In the genomic region with DNA sequence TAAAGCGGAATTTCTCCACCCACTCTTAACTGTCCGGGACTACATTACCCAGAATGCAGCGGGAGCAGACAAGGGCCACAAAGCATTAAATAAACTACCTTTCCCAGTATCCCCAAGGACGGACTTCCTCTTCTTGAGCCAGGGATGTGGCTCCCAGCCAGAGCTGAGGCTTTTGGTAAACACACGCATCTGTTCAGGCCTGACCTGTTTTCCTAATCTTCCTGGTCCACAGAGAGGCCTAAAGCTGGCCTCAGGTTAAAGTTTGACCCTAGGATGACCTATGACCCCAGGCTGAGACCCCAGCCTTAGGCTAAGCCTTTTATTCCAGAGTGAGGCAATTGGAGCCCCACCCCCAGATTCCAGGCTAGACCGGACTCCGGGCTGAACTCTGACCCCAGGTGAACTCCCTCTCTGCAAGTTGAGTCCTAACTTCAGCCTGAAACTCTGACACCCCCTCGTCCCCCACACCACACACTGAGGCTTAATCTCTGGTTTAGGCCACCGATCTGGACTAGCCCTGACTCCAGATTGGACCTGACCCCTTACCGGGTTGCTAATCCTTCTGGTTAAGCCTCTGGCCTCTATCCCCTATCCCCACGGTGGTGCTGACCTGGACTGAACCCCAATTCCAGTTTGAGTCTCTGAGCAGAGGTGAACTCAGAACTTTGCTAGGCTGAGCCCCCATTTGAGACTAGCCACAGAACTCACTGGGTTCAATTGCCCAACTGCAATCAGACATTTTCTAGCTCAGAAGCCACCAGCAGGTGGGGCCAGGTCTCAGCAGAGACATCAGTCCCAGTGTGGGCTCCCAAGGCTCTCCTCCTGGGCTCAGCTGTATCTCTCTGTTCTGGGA, we compare ENCODE assay signal across 1 cellular context.
TF ChIP-seq lines count a peak whose summit lies in the region.

No MANE protein-coding gene starts in this region.

TF ChIP-seq in HEK293, 187 proteins besides CTCF, POLR2A, EP300 and RAD21 (continued from another document and continues in another):
- TF ChIP-seq ZNF416 (tag by site-specific recombination; IDR thresholded peaks at IDR 0.05) (no peak), GLI2 (tag by site-specific recombination; IDR thresholded peaks at IDR 0.05; ENCODE audit: borderline replicate concordance, low read depth) (no peak), EGR2 (tag by site-specific recombination; IDR thresholded peaks at IDR 0.05; ENCODE audit: low read depth) (peak; percentile 18; the same call in 1 of the 2 replicates), ZEB2 (tag by site-specific recombination; IDR thresholded peaks at IDR 0.05) (peak; percentile 47; the same call in 1 of the 2 replicates), PRDM1 (tag by site-specific recombination; IDR thresholded peaks at IDR 0.05) (no peak), ZIC2 (tag by site-specific recombination; IDR thresholded peaks at IDR 0.05) (no peak; the same call in 1 of the 2 replicates), ZNF596 (tag by site-specific recombination; IDR thresholded peaks at IDR 0.05) (no peak), ZNF677 (tag by site-specific recombination; IDR thresholded peaks at IDR 0.05) (no peak), ZNF558 (tag by site-specific recombination; IDR thresholded peaks at IDR 0.05) (no peak), ZNF292 (tag by site-specific recombination; IDR thresholded peaks at IDR 0.05; ENCODE audit: borderline replicate concordance, low read depth) (no peak), ZNF302 (tag by site-specific recombination; IDR thresholded peaks at IDR 0.05; ENCODE audit: low read depth) (no peak), ZNF521 (tag by site-specific recombination; IDR thresholded peaks at IDR 0.05) (no peak), ZFP41 (tag by site-specific recombination; IDR thresholded peaks at IDR 0.05; ENCODE audit: borderline replicate concordance) (no peak), ZNF549 (tag by site-specific recombination; IDR thresholded peaks at IDR 0.05) (no peak), GLIS1 (tag by site-specific recombination; IDR thresholded peaks at IDR 0.05) (no peak), ZNF544 (tag by site-specific recombination; IDR thresholded peaks at IDR 0.05) (no peak), ZNF529 (tag by site-specific recombination; IDR thresholded peaks at IDR 0.05; ENCODE audit: insufficient replicate concordance) (no peak), ZNF830 (tag by site-specific recombination; IDR thresholded peaks at IDR 0.05; ENCODE audit: low read depth) (no peak), ZNF239 (tag by site-specific recombination; IDR thresholded peaks at IDR 0.05) (no peak), ZBTB21 (tag by site-specific recombination; IDR thresholded peaks at IDR 0.05) (peak; percentile 9; the same call in 1 of the 2 replicates), ZNF76 (tag by site-specific recombination; IDR thresholded peaks at IDR 0.05; ENCODE audit: borderline replicate concordance, low read depth) (peak; percentile 96), ZNF664 (tag by site-specific recombination; IDR thresholded peaks at IDR 0.05) (no peak), ZNF670 (tag by site-specific recombination; IDR thresholded peaks at IDR 0.05; ENCODE audit: low read depth) (no peak), SCRT1 (tag by site-specific recombination; IDR thresholded peaks at IDR 0.05; ENCODE audit: borderline replicate concordance) (no peak), ZBTB48 (tag by site-specific recombination; IDR thresholded peaks at IDR 0.05) (peak; percentile 74), ZBTB1 (tag by site-specific recombination; IDR thresholded peaks at IDR 0.05) (no peak), SP3 (tag by site-specific recombination; IDR thresholded peaks at IDR 0.05) (peak; percentile 77)
- TF ChIP-seq, protein P1, sequence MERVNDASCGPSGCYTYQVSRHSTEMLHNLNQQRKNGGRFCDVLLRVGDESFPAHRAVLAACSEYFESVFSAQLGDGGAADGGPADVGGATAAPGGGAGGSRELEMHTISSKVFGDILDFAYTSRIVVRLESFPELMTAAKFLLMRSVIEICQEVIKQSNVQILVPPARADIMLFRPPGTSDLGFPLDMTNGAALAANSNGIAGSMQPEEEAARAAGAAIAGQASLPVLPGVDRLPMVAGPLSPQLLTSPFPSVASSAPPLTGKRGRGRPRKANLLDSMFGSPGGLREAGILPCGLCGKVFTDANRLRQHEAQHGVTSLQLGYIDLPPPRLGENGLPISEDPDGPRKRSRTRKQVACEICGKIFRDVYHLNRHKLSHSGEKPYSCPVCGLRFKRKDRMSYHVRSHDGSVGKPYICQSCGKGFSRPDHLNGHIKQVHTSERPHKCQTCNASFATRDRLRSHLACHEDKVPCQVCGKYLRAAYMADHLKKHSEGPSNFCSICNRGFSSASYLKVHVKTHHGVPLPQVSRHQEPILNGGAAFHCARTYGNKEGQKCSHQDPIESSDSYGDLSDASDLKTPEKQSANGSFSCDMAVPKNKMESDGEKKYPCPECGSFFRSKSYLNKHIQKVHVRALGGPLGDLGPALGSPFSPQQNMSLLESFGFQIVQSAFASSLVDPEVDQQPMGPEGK (tag by site-specific recombination; IDR thresholded peaks at IDR 0.05): no peak; the same call in 1 of the 2 replicates
- TF ChIP-seq, protein P2, sequence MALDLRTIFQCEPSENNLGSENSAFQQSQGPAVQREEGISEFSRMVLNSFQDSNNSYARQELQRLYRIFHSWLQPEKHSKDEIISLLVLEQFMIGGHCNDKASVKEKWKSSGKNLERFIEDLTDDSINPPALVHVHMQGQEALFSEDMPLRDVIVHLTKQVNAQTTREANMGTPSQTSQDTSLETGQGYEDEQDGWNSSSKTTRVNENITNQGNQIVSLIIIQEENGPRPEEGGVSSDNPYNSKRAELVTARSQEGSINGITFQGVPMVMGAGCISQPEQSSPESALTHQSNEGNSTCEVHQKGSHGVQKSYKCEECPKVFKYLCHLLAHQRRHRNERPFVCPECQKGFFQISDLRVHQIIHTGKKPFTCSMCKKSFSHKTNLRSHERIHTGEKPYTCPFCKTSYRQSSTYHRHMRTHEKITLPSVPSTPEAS (tag by site-specific recombination; IDR thresholded peaks at IDR 0.05): no peak
- TF ChIP-seq, protein P3, sequence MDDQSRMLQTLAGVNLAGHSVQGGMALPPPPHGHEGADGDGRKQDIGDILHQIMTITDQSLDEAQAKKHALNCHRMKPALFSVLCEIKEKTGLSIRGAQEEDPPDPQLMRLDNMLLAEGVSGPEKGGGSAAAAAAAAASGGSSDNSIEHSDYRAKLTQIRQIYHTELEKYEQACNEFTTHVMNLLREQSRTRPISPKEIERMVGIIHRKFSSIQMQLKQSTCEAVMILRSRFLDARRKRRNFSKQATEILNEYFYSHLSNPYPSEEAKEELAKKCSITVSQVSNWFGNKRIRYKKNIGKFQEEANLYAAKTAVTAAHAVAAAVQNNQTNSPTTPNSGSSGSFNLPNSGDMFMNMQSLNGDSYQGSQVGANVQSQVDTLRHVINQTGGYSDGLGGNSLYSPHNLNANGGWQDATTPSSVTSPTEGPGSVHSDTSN (CRISPR knock-in tag; IDR thresholded peaks at IDR 0.05): no peak; the same call in 1 of the 2 replicates
- TF ChIP-seq, protein P4, sequence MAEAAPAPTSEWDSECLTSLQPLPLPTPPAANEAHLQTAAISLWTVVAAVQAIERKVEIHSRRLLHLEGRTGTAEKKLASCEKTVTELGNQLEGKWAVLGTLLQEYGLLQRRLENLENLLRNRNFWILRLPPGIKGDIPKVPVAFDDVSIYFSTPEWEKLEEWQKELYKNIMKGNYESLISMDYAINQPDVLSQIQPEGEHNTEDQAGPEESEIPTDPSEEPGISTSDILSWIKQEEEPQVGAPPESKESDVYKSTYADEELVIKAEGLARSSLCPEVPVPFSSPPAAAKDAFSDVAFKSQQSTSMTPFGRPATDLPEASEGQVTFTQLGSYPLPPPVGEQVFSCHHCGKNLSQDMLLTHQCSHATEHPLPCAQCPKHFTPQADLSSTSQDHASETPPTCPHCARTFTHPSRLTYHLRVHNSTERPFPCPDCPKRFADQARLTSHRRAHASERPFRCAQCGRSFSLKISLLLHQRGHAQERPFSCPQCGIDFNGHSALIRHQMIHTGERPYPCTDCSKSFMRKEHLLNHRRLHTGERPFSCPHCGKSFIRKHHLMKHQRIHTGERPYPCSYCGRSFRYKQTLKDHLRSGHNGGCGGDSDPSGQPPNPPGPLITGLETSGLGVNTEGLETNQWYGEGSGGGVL (tag by site-specific recombination; IDR thresholded peaks at IDR 0.05): no peak
- TF ChIP-seq, protein P5, sequence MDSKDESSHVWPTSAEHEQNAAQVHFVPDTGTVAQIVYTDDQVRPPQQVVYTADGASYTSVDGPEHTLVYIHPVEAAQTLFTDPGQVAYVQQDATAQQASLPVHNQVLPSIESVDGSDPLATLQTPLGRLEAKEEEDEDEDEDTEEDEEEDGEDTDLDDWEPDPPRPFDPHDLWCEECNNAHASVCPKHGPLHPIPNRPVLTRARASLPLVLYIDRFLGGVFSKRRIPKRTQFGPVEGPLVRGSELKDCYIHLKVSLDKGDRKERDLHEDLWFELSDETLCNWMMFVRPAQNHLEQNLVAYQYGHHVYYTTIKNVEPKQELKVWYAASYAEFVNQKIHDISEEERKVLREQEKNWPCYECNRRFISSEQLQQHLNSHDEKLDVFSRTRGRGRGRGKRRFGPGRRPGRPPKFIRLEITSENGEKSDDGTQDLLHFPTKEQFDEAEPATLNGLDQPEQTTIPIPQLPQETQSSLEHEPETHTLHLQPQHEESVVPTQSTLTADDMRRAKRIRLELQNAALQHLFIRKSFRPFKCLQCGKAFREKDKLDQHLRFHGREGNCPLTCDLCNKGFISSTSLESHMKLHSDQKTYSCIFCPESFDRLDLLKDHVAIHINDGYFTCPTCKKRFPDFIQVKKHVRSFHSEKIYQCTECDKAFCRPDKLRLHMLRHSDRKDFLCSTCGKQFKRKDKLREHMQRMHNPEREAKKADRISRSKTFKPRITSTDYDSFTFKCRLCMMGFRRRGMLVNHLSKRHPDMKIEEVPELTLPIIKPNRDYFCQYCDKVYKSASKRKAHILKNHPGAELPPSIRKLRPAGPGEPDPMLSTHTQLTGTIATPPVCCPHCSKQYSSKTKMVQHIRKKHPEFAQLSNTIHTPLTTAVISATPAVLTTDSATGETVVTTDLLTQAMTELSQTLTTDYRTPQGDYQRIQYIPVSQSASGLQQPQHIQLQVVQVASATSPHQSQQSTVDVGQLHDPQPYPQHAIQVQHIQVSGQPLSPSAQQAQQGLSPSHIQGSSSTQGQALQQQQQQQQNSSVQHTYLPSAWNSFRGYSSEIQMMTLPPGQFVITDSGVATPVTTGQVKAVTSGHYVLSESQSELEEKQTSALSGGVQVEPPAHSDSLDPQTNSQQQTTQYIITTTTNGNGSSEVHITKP (tag by site-specific recombination; IDR thresholded peaks at IDR 0.05): no peak
- TF ChIP-seq, protein P6, sequence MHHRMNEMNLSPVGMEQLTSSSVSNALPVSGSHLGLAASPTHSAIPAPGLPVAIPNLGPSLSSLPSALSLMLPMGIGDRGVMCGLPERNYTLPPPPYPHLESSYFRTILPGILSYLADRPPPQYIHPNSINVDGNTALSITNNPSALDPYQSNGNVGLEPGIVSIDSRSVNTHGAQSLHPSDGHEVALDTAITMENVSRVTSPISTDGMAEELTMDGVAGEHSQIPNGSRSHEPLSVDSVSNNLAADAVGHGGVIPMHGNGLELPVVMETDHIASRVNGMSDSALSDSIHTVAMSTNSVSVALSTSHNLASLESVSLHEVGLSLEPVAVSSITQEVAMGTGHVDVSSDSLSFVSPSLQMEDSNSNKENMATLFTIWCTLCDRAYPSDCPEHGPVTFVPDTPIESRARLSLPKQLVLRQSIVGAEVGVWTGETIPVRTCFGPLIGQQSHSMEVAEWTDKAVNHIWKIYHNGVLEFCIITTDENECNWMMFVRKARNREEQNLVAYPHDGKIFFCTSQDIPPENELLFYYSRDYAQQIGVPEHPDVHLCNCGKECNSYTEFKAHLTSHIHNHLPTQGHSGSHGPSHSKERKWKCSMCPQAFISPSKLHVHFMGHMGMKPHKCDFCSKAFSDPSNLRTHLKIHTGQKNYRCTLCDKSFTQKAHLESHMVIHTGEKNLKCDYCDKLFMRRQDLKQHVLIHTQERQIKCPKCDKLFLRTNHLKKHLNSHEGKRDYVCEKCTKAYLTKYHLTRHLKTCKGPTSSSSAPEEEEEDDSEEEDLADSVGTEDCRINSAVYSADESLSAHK (tag by site-specific recombination; IDR thresholded peaks at IDR 0.05): 0 out of 2 replicates have a peak, but pooled peaks have one; percentile 14
- TF ChIP-seq, protein P7, sequence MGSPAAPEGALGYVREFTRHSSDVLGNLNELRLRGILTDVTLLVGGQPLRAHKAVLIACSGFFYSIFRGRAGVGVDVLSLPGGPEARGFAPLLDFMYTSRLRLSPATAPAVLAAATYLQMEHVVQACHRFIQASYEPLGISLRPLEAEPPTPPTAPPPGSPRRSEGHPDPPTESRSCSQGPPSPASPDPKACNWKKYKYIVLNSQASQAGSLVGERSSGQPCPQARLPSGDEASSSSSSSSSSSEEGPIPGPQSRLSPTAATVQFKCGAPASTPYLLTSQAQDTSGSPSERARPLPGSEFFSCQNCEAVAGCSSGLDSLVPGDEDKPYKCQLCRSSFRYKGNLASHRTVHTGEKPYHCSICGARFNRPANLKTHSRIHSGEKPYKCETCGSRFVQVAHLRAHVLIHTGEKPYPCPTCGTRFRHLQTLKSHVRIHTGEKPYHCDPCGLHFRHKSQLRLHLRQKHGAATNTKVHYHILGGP (tag by site-specific recombination; IDR thresholded peaks at IDR 0.05): no peak
- TF ChIP-seq, protein P8, sequence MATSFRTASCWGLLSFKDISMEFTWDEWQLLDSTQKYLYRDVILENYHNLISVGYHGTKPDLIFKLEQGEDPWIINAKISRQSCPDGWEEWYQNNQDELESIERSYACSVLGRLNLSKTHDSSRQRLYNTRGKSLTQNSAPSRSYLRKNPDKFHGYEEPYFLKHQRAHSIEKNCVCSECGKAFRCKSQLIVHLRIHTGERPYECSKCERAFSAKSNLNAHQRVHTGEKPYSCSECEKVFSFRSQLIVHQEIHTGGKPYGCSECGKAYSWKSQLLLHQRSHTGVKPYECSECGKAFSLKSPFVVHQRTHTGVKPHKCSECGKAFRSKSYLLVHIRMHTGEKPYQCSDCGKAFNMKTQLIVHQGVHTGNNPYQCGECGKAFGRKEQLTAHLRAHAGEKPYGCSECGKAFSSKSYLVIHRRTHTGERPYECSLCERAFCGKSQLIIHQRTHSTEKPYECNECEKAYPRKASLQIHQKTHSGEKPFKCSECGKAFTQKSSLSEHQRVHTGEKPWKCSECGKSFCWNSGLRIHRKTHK (tag by site-specific recombination; IDR thresholded peaks at IDR 0.05): no peak
- TF ChIP-seq, protein P9, sequence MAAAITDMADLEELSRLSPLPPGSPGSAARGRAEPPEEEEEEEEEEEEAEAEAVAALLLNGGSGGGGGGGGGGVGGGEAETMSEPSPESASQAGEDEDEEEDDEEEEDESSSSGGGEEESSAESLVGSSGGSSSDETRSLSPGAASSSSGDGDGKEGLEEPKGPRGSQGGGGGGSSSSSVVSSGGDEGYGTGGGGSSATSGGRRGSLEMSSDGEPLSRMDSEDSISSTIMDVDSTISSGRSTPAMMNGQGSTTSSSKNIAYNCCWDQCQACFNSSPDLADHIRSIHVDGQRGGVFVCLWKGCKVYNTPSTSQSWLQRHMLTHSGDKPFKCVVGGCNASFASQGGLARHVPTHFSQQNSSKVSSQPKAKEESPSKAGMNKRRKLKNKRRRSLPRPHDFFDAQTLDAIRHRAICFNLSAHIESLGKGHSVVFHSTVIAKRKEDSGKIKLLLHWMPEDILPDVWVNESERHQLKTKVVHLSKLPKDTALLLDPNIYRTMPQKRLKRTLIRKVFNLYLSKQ (tag by site-specific recombination; IDR thresholded peaks at IDR 0.05; ENCODE audit: borderline replicate concordance): no peak
- TF ChIP-seq, protein P10, sequence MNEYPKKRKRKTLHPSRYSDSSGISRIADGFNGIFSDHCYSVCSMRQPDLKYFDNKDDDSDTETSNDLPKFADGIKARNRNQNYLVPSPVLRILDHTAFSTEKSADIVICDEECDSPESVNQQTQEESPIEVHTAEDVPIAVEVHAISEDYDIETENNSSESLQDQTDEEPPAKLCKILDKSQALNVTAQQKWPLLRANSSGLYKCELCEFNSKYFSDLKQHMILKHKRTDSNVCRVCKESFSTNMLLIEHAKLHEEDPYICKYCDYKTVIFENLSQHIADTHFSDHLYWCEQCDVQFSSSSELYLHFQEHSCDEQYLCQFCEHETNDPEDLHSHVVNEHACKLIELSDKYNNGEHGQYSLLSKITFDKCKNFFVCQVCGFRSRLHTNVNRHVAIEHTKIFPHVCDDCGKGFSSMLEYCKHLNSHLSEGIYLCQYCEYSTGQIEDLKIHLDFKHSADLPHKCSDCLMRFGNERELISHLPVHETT (tag by site-specific recombination; IDR thresholded peaks at IDR 0.05): no peak
